Comparison of ENCODE assay signal across 8 cellular contexts in the genomic region with DNA sequence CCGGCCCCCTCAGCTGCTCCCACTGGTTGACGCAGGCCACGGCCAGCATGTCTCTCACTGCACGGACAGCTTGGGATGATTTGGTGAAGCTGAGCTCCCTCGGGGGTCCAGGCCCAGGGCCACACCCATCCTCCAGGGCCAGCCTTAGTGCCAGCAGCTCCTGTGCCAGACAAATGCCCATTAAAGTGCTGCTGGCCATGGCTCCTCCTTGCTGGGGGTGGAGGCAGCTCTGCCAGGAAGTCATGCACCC. TPM values are rescaled to one million over a fixed set of nuclear protein-coding genes. Genes with fewer than 3 reads are reported as not detected.
DNase-seq lines count a peak whose midpoint lies in the region; ATAC-seq and TF ChIP-seq lines count a peak whose summit lies in the region.

No MANE protein-coding gene starts in this region.

- H3K79me2 ChIP-seq in SU-DHL-6 (ENCODE audit: insufficient read depth, low read length) = no peaks in the 10 kb centered on the region

- peaks cover 29% of the 10 kb centered on the region for H3K4me1 Mint-ChIP-seq in stimulated activated effector memory CD8-positive, alpha-beta T cell treated with anti-CD3 and anti-CD28 coated beads, Interleukin-12 subunit alpha, Interleukin-12 subunit beta, amount 100 ng/mL, for 72 hours

- H3K9ac ChIP-seq in SU-DHL-6 (ENCODE audit: low read length) = peak overlapping the region; percentile 40; the same call in 1 of the 2 replicates

- H3K36me3 ChIP-seq in HEK293 (ENCODE audit: control insufficient read depth in 2 of 2, insufficient read depth in 1 of 2, low read length in 2 of 2) (peaks cover 0 to 4% of the 10 kb centered on the region in 2 experiments; a peak in 1 of 3 replicates), SU-DHL-6 (ENCODE audit: low read length) (no peaks in the 10 kb centered on the region)

- H3K36me3 Mint-ChIP-seq in stimulated activated effector memory CD8-positive, alpha-beta T cell treated with anti-CD3 and anti-CD28 coated beads, Interleukin-12 subunit alpha, Interleukin-12 subunit beta, amount 100 ng/mL, for 72 hours = peaks cover 11% of the 10 kb centered on the region

- no peaks in the 10 kb centered on the region for H3K27me3 ChIP-seq in SU-DHL-6 (ENCODE audit: low read length)

- H3K9me2 ChIP-seq in SU-DHL-6 (replicated peaks; ENCODE audit: insufficient read depth, low read length) = no peaks in the 10 kb centered on the region

- DNase-seq in fibroblast of the aortic adventitia (ENCODE audit: low read depth) (no peak), DMS153 (lab: John Stamatoyannopoulos, UW) (no peak)
- DNase-seq in stimulated activated effector memory CD8-positive, alpha-beta T cell treated with anti-CD3 and anti-CD28 coated beads, Interleukin-12 subunit alpha, Interleukin-12 subunit beta, amount 100 ng/mL, for 72 hours (ENCODE audit: low spot score in 2 of 2) = no peak

- no peaks in the 10 kb centered on the region for H3K9me3 Mint-ChIP-seq in stimulated activated effector memory CD8-positive, alpha-beta T cell treated with anti-CD3 and anti-CD28 coated beads, Interleukin-12 subunit alpha, Interleukin-12 subunit beta, amount 100 ng/mL, for 72 hours

- peak overlapping the region; percentile 72 for H2AFZ ChIP-seq in SU-DHL-6 (ENCODE audit: low read depth, low read length, severe bottlenecking)

- POLR2A ChIA-PET in HEK293 (lab: Yijun Ruan, JAX) = interaction anchor here (0.6 to 5.1 kb wide), 7 partner anchors 18 to 106 kb away, joined by 3 to 34 read pairs (median 3); a partner anchor contains a TSS

- H3K9me3 ChIP-seq in HEK293 (ENCODE audit: control insufficient read depth, insufficient read depth, low read depth, low read length) (no peaks in the 10 kb centered on the region), SU-DHL-6 (ENCODE audit: insufficient read depth, low read length) (no peaks in the 10 kb centered on the region)

- no peaks in the 10 kb centered on the region for H3F3A ChIP-seq in SU-DHL-6 (ENCODE audit: insufficient read depth)

- TF ChIP-seq CTCF in HEK293 (tag by site-specific recombination; IDR thresholded peaks at IDR 0.05) (no peak), SU-DHL-6 (IDR thresholded peaks at IDR 0.05; ENCODE audit: insufficient read depth, low read length, poor library complexity, severe bottlenecking) (no peak), fibroblast of the aortic adventitia (IDR thresholded peaks at IDR 0.05; ENCODE audit: insufficient read depth, low read length) (no peak)

- H3K4me3 Mint-ChIP-seq in stimulated activated effector memory CD8-positive, alpha-beta T cell treated with anti-CD3 and anti-CD28 coated beads, Interleukin-12 subunit alpha, Interleukin-12 subunit beta, amount 100 ng/mL, for 72 hours = peak overlapping the region; percentile 85

- CTCF ChIA-PET in HEK293 (lab: Yijun Ruan, JAX) = interaction anchor here (0.6 to 7.6 kb wide), 5 partner anchors 13 to 242 kb away, joined by 3 to 84 read pairs (median 7); a partner anchor contains a TSS

- H3K27ac ChIP-seq in HEK293 (ENCODE audit: extremely low read depth, low read depth, low read length) (no peak overlapping the region), SU-DHL-6 (ENCODE audit: low read depth, low read length) (no peak overlapping the region)

- H4K20me1 ChIP-seq in SU-DHL-6 (ENCODE audit: low read depth, low read length) = no peaks in the 10 kb centered on the region

- ATAC-seq in stimulated activated effector memory CD8-positive, alpha-beta T cell treated with anti-CD3 and anti-CD28 coated beads, Interleukin-12 subunit alpha, Interleukin-12 subunit beta, amount 100 ng/mL, for 72 hours = no peak
- ATAC-seq in GM18520 (IDR thresholded peaks at IDR 0.05; ENCODE audit: unreplicated experiment) = no peak
- no peak for ATAC-seq in GM18907 (IDR thresholded peaks at IDR 0.05; ENCODE audit: unreplicated experiment)
- no peak for ATAC-seq in HG03432 (IDR thresholded peaks at IDR 0.05; ENCODE audit: unreplicated experiment)

- H3K4me2 ChIP-seq in SU-DHL-6 (ENCODE audit: low read depth, low read length, poor library complexity, severe bottlenecking) = peak overlapping the region; percentile 30

- H3K4me3 ChIP-seq in HEK293 (ENCODE audit: low read depth, low read length) (no peak overlapping the region), SU-DHL-6 (ENCODE audit: insufficient read depth, low read length, poor library complexity, severe bottlenecking) (no peak overlapping the region), fibroblast of the aortic adventitia (ENCODE audit: low read depth, low read length) (peak overlapping the region; percentile 93)

- H3K27ac Mint-ChIP-seq in stimulated activated effector memory CD8-positive, alpha-beta T cell treated with anti-CD3 and anti-CD28 coated beads, Interleukin-12 subunit alpha, Interleukin-12 subunit beta, amount 100 ng/mL, for 72 hours = peak overlapping the region; percentile 91

- peaks cover 4% of the 10 kb centered on the region for H3K4me1 ChIP-seq in HEK293 (ENCODE audit: control insufficient read depth, insufficient read depth, low read length)

TF ChIP-seq in HEK293, 187 proteins besides CTCF, POLR2A, EP300 and RAD21 (continues in another document):
- TF ChIP-seq ZNF510 (tag by site-specific recombination; IDR thresholded peaks at IDR 0.05; ENCODE audit: insufficient replicate concordance) (no peak), GLIS2 (tag by site-specific recombination; IDR thresholded peaks at IDR 0.05) (0 out of 2 replicates have a peak, but pooled peaks have one; percentile 29), ZNF239 (tag by site-specific recombination; IDR thresholded peaks at IDR 0.05) (no peak), SETDB1 (IDR thresholded peaks at IDR 0.05; ENCODE audit: insufficient read length, low read length) (no peak), ZNF221 (tag by site-specific recombination; IDR thresholded peaks at IDR 0.05; ENCODE audit: borderline replicate concordance) (no peak), ZBTB7A (tag by site-specific recombination; IDR thresholded peaks at IDR 0.05; ENCODE audit: low read depth) (no peak), ZNF707 (tag by site-specific recombination; IDR thresholded peaks at IDR 0.05) (no peak), ZNF175 (tag by site-specific recombination; IDR thresholded peaks at IDR 0.05) (no peak), SCRT2 (tag by site-specific recombination; IDR thresholded peaks at IDR 0.05) (no peak), ZFHX2 (tag by site-specific recombination; conservative IDR thresholded peaks at IDR 0.05) (peak; percentile 22; the same call in 1 of the 2 replicates), GLIS1 (tag by site-specific recombination; IDR thresholded peaks at IDR 0.05) (peak; percentile 12; the same call in 1 of the 2 replicates), KLF1 (tag by site-specific recombination; IDR thresholded peaks at IDR 0.05) (no peak), ZIC2 (tag by site-specific recombination; IDR thresholded peaks at IDR 0.05) (no peak), ZNF626 (tag by site-specific recombination; IDR thresholded peaks at IDR 0.05) (no peak)
- TF ChIP-seq, protein P1, sequence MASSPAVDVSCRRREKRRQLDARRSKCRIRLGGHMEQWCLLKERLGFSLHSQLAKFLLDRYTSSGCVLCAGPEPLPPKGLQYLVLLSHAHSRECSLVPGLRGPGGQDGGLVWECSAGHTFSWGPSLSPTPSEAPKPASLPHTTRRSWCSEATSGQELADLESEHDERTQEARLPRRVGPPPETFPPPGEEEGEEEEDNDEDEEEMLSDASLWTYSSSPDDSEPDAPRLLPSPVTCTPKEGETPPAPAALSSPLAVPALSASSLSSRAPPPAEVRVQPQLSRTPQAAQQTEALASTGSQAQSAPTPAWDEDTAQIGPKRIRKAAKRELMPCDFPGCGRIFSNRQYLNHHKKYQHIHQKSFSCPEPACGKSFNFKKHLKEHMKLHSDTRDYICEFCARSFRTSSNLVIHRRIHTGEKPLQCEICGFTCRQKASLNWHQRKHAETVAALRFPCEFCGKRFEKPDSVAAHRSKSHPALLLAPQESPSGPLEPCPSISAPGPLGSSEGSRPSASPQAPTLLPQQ (tag by site-specific recombination; IDR thresholded peaks at IDR 0.05) = no peak
- TF ChIP-seq, protein P2, sequence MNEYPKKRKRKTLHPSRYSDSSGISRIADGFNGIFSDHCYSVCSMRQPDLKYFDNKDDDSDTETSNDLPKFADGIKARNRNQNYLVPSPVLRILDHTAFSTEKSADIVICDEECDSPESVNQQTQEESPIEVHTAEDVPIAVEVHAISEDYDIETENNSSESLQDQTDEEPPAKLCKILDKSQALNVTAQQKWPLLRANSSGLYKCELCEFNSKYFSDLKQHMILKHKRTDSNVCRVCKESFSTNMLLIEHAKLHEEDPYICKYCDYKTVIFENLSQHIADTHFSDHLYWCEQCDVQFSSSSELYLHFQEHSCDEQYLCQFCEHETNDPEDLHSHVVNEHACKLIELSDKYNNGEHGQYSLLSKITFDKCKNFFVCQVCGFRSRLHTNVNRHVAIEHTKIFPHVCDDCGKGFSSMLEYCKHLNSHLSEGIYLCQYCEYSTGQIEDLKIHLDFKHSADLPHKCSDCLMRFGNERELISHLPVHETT (tag by site-specific recombination; IDR thresholded peaks at IDR 0.05) = no peak

RNA-seq across cellular contexts. Expression of a gene that starts 2.5 kb away (rescaled TPM):
- total RNA-seq in fibroblast of the aortic adventitia (ENCODE audit: low replicate concordance) = 14.9 and 20.9 TPM in 2 replicates

RNA-seq across cellular contexts. Expression of a gene that starts 20.7 kb away (rescaled TPM):
- total RNA-seq in fibroblast of the aortic adventitia (ENCODE audit: low replicate concordance) = 23.3 and 24.1 TPM in 2 replicates

RNA-seq across cellular contexts. Expression of a gene that starts 20.9 kb away (rescaled TPM):
- total RNA-seq in fibroblast of the aortic adventitia (ENCODE audit: low replicate concordance) = 7.7 and 11.4 TPM in 2 replicates

RNA-seq across cellular contexts. Expression of a gene that starts 28.8 kb away (rescaled TPM):
- total RNA-seq in fibroblast of the aortic adventitia (ENCODE audit: low replicate concordance) = 27.0 and 39.2 TPM in 2 replicates

RNA-seq across cellular contexts. Expression of a gene that starts 31.7 kb away (rescaled TPM):
- total RNA-seq in fibroblast of the aortic adventitia (ENCODE audit: low replicate concordance) = 0.54 and 2.3 TPM in 2 replicates
